Comparison of ENCODE assay signal across 3 cellular contexts in genomic region chr2:169687943-169688342, GRCh38. TPM values are rescaled to one million over a fixed set of nuclear protein-coding genes. Genes with fewer than 3 reads are reported as not detected.
"Had no signal": no experiment of that assay in that cellular context is flagged by ENCODE, and none has a peak within 500 bp of the region (broad histone marks: within the 10 kb centered on the region; RNA-seq: fewer than 3 reads in every experiment).

No MANE protein-coding gene starts in this region.

RNA-seq across cellular contexts. Expression of gene CFAP210, which starts 6.3 kb away (rescaled TPM):
- total RNA-seq: LHCN-M2, M059J, MCF 10A had no signal
